ENCODE assay signal across 9 cellular contexts in genomic region chr6:75296811-75297779, GRCh38. TPM values are rescaled to one million over a fixed set of nuclear protein-coding genes. Genes with fewer than 3 reads are reported as not detected.
DNase-seq lines count a peak whose midpoint lies in the region; ATAC-seq and TF ChIP-seq lines count a peak whose summit lies in the region.
"Had no signal": no experiment of that assay in that cellular context is flagged by ENCODE, and none has a peak within 500 bp of the region (broad histone marks: within the 10 kb centered on the region; RNA-seq: fewer than 3 reads in every experiment).

No MANE protein-coding gene starts in this region.

- no peak overlapping the region for H2AK5ac ChIP-seq in mesenchymal stem cell (ENCODE audit: low read length, severe bottlenecking)

- no peak overlapping the region for H4K91ac ChIP-seq in mesenchymal stem cell (ENCODE audit: low read length)

- H4K8ac ChIP-seq in mesenchymal stem cell (ENCODE audit: low read length), result no peak overlapping the region

- 0% methylated on average over 1 of the region's 3 CpGs for WGBS in mesenchymal stem cell

- no peak overlapping the region for H2BK15ac ChIP-seq in mesenchymal stem cell (ENCODE audit: low read depth, poor library complexity, severe bottlenecking)

- H3K27me3 Mint-ChIP-seq in Calu3 (ENCODE audit: unreplicated experiment), result no peaks in the 10 kb centered on the region

- no peak overlapping the region for H3K23ac ChIP-seq in mesenchymal stem cell (ENCODE audit: low read length in 2 of 2)

- no peak overlapping the region for H3K4me3 ChIP-seq in OCI-LY1 (ENCODE audit: low read depth, low read length, poor library complexity, severe bottlenecking)
- H3K4me3 ChIP-seq in mesenchymal stem cell (ENCODE audit: insufficient read depth in 1 of 2, low read depth in 1 of 2, low read length in 2 of 2), result no peak overlapping the region
- H3K4me3 ChIP-seq: SJCRH30 had no signal

- H3K4me1 ChIP-seq in OCI-LY1 (ENCODE audit: insufficient read depth, low read length, severe bottlenecking) (no peaks in the 10 kb centered on the region), mesenchymal stem cell (ENCODE audit: control insufficient read depth, insufficient read depth, low read depth, low read length) (no peaks in the 10 kb centered on the region)
- H3K4me1 ChIP-seq: SJCRH30 had no signal

- peak; percentile 70 for ATAC-seq in GM19452 (IDR thresholded peaks at IDR 0.05; ENCODE audit: unreplicated experiment)

- peak; percentile 68 for TF ChIP-seq CTCF in Calu3 (IDR thresholded peaks at IDR 0.05; ENCODE audit: unreplicated experiment)
- TF ChIP-seq CTCF in OCI-LY1 (IDR thresholded peaks at IDR 0.05; ENCODE audit: low read length), result peak; percentile 74

- H3K14ac ChIP-seq in mesenchymal stem cell (ENCODE audit: low read length in 2 of 2), result no peak overlapping the region

- H3K4me2 ChIP-seq in OCI-LY1 (ENCODE audit: low read length), result no peak overlapping the region
- no peak overlapping the region for H3K4me2 ChIP-seq in mesenchymal stem cell (ENCODE audit: low read length, poor library complexity, severe bottlenecking)

- no peaks in the 10 kb centered on the region for H3F3A ChIP-seq in OCI-LY1 (ENCODE audit: insufficient read depth, low read length)

- H3K36me3 ChIP-seq in OCI-LY1 (ENCODE audit: insufficient read depth, low read length), result no peaks in the 10 kb centered on the region
- no peaks in the 10 kb centered on the region for H3K36me3 ChIP-seq in mesenchymal stem cell (ENCODE audit: control insufficient read depth in 1 of 2, insufficient read depth in 2 of 2, low read depth in 1 of 2, low read length in 2 of 2)
- H3K36me3 ChIP-seq: SJCRH30 had no signal

- no peak overlapping the region for H3K27ac Mint-ChIP-seq in Calu3 (ENCODE audit: unreplicated experiment)

- no peak overlapping the region for H3K4me3 Mint-ChIP-seq in Calu3 (ENCODE audit: low read depth, unreplicated experiment)

- no peaks in the 10 kb centered on the region for H3K4me1 Mint-ChIP-seq in Calu3 (ENCODE audit: low read depth, unreplicated experiment)

- H3K79me2 ChIP-seq in OCI-LY1 (ENCODE audit: insufficient read depth, low read length), result no peaks in the 10 kb centered on the region

- H3K18ac ChIP-seq in mesenchymal stem cell (ENCODE audit: low read depth in 1 of 2, low read length in 2 of 2), result no peak overlapping the region

- no peak overlapping the region for H2BK12ac ChIP-seq in mesenchymal stem cell (ENCODE audit: low read length in 2 of 2)

- H3K9me3 ChIP-seq in OCI-LY1 (ENCODE audit: low read length), result no peaks in the 10 kb centered on the region
- no peaks in the 10 kb centered on the region for H3K9me3 ChIP-seq in mesenchymal stem cell (ENCODE audit: control insufficient read depth, low read length)
- H3K9me3 ChIP-seq: SJCRH30 had no signal

- CTCF ChIA-PET in Calu3 (lab: Charles Lee), result interaction anchor here (0.5 to 1.7 kb wide), 9 partner anchors 29 to 1661 kb away, joined by 3 to 11 read pairs (median 4); no protein-coding TSS in a partner anchor

- no peak overlapping the region for H2BK5ac ChIP-seq in mesenchymal stem cell (ENCODE audit: low read depth, low read length, poor library complexity, severe bottlenecking)

- DNase-seq in Calu3 (peak; percentile 15), HT1080 (ENCODE audit: low read depth) (peak; percentile 16), dedifferentiated amniotic fluid mesenchymal stem cell (ENCODE audit: extremely low spot score) (peak; percentile 73), mesenchymal stem cell (peak; percentile 75), cortex of kidney (lab: John Stamatoyannopoulos, UW) (no peak), nucleus accumbens (lab: John Stamatoyannopoulos, UW) (no peak)

- H3K9me2 ChIP-seq in OCI-LY1 (ENCODE audit: low read depth, low read length), result no peaks in the 10 kb centered on the region

- H3K9me3 Mint-ChIP-seq in Calu3 (ENCODE audit: low read depth, unreplicated experiment), result no peaks in the 10 kb centered on the region

- no peak overlapping the region for H2BK120ac ChIP-seq in mesenchymal stem cell (ENCODE audit: low read depth, low read length)

- no TSS peak for BruUV-seq in Calu3 (replicated peaks; lab: Mats Ljungman, UMichigan)

- no peak overlapping the region for H3K27ac ChIP-seq in OCI-LY1 (ENCODE audit: low read depth, low read length, poor library complexity, severe bottlenecking)
- no peak overlapping the region for H3K27ac ChIP-seq in mesenchymal stem cell (ENCODE audit: low read length, poor library complexity, severe bottlenecking)
- H3K27ac ChIP-seq: SJCRH30 had no signal

- no peak overlapping the region for H3K9ac ChIP-seq in OCI-LY1 (ENCODE audit: low read length)
- H3K9ac ChIP-seq in mesenchymal stem cell (ENCODE audit: low read length), result peak overlapping the region; percentile 4

- H2AFZ ChIP-seq in OCI-LY1 (ENCODE audit: low read length), result no peak overlapping the region
- no peak overlapping the region for H2AFZ ChIP-seq in mesenchymal stem cell (ENCODE audit: low read depth, low read length)

- no peaks in the 10 kb centered on the region for H3K36me3 Mint-ChIP-seq in Calu3 (ENCODE audit: insufficient read depth, unreplicated experiment)

- intact Hi-C loops in Calu3 (cut with micrococcal nuclease; ENCODE audit: unreplicated experiment), result loop anchor here (1.0 to 2.0 kb wide), 3 partner anchors 52 to 229 kb away; no protein-coding TSS in a partner anchor

- no peak overlapping the region for H3K4ac ChIP-seq in mesenchymal stem cell (ENCODE audit: low read depth in 1 of 2, low read length in 2 of 2)

- no peaks in the 10 kb centered on the region for H4K20me1 ChIP-seq in OCI-LY1 (ENCODE audit: insufficient read depth, low read length)

- H3K27me3 ChIP-seq in OCI-LY1 (ENCODE audit: insufficient read depth, low read length), result no peaks in the 10 kb centered on the region
- H3K27me3 ChIP-seq in mesenchymal stem cell (ENCODE audit: control insufficient read depth in 1 of 2, insufficient read depth in 1 of 2, low read length in 2 of 2), result no peaks in the 10 kb centered on the region
- H3K27me3 ChIP-seq: SJCRH30 had no signal

- no peaks in the 10 kb centered on the region for H3K79me1 ChIP-seq in mesenchymal stem cell (replicated peaks; ENCODE audit: low read length, poor library complexity, severe bottlenecking)

RNA-seq across cellular contexts. Expression of gene TMEM30A, which starts 12.5 kb away (rescaled TPM):
- 105 and 141 TPM in 2 replicates for total RNA-seq in Calu3 (2022)
- 75.5 and 91.1 TPM in 2 replicates for total RNA-seq in HT1080 (2014; rRNA removed; shearing (Covaris generic))
- polyA plus RNA-seq in HT1080 (2015; cell fraction: cytosol; rRNA removed), result 178 and 217 TPM in 2 replicates
- polyA plus RNA-seq in HT1080 (2015; cell fraction: nucleus; rRNA removed), result 213 and 231 TPM in 2 replicates
- 154 TPM for polyA plus RNA-seq in mesenchymal stem cell (2013, experiment 1 of 2)
- 164 TPM for polyA plus RNA-seq in mesenchymal stem cell (2013, experiment 2 of 2)

RNA-seq across cellular contexts. Expression of gene COX7A2, which starts 53.5 kb away (rescaled TPM):
- total RNA-seq in Calu3 (2022), result 441 and 459 TPM in 2 replicates
- 148 and 301 TPM in 2 replicates for total RNA-seq in HT1080 (2014; rRNA removed; shearing (Covaris generic))
- 339 and 971 TPM in 2 replicates for polyA plus RNA-seq in HT1080 (2015; cell fraction: cytosol; rRNA removed)
- polyA plus RNA-seq in HT1080 (2015; cell fraction: nucleus; rRNA removed), result 140 and 162 TPM in 2 replicates
- 986 TPM for polyA plus RNA-seq in mesenchymal stem cell (2013, experiment 1 of 2)
- polyA plus RNA-seq in mesenchymal stem cell (2013, experiment 2 of 2), result 1,021 TPM

Comparison
In these comparisons a context has a peak if more than half of its experiments do, and no peak if none do; other contexts are left out.
1. DNase-seq: peak in Calu3 (single experiment), HT1080 (single experiment), dedifferentiated amniotic fluid mesenchymal stem cell (single experiment) and mesenchymal stem cell (single experiment); none in cortex of kidney (single experiment) and nucleus accumbens (0 of 56).